19 cellular contexts compared by ENCODE assay signal in the genomic region with DNA sequence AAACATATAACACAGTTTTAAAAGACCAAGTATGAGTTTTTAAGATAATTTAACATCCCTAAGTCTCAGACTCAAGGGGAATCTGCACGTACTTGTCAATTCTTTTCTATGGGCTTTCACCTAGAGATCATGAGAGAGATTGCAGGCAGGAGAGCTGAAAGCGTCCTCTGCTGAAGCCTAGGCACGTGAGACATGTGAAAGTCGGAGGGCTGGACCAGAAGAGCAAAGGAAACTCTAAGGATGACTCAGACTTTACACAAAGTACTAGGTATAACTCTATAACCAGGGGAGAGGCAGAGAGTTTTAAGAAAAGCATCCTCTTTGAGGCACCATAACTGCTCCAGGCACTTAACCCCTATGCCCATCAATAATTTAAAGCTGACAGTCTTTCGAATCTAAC.
DNase-seq lines count a peak whose midpoint lies in the region; ATAC-seq and TF ChIP-seq lines count a peak whose summit lies in the region.
"Had no signal": no experiment of that assay in that cellular context is flagged by ENCODE, and none has a peak within 500 bp of the region (broad histone marks: within the 10 kb centered on the region; RNA-seq: fewer than 3 reads in every experiment).

No MANE protein-coding gene starts in this region.

- no peaks in the 10 kb centered on the region for H3K9me3 Mint-ChIP-seq in neural progenitor cell
- H3K9me3 Mint-ChIP-seq: HFFc6 had no signal

- no peaks in the 10 kb centered on the region for H4K20me1 ChIP-seq in neural progenitor cell (ENCODE audit: low read depth)

- no peak overlapping the region for H3K4me2 ChIP-seq in neural progenitor cell

- DNase-seq in SK-N-DZ (ENCODE audit: low spot score), result peak; percentile 89
- DNase-seq in neural progenitor cell (ENCODE audit: low spot score), result no peak
- DNase-seq in iPS-NIHi7 (ENCODE audit: extremely low spot score), result no peak
- DNase-seq: ACHN, AML-193, COR-L47, DMS153, HFFc6, Kasumi-1, NCI-H1417 treated with DMSO at 0.1 percent for 48 hours, NCI-H1930, NCI-H446 treated with DMSO at 0.1 percent for 48 hours, NCI-H748 treated with DMSO at 0.1 percent for 48 hours had no signal

- H3K27ac Mint-ChIP-seq in neural progenitor cell, result no peak overlapping the region
- H3K27ac Mint-ChIP-seq: HFFc6, IgD-negative memory B cell had no signal

- H3K4me1 Mint-ChIP-seq in neural progenitor cell, result no peaks in the 10 kb centered on the region
- H3K4me1 Mint-ChIP-seq: IgD-negative memory B cell had no signal

- H3K36me3 ChIP-seq in neural progenitor cell, result no peaks in the 10 kb centered on the region

- no peaks in the 10 kb centered on the region for H3K36me3 Mint-ChIP-seq in neural progenitor cell
- H3K36me3 Mint-ChIP-seq: IgD-negative memory B cell had no signal

- H3K79me2 ChIP-seq in neural progenitor cell (ENCODE audit: low read depth), result no peaks in the 10 kb centered on the region

- no peaks in the 10 kb centered on the region for H3K27me3 ChIP-seq in neural progenitor cell

- no peaks in the 10 kb centered on the region for H3K27me3 Mint-ChIP-seq in neural progenitor cell (ENCODE audit: insufficient read depth, low read depth)
- H3K27me3 Mint-ChIP-seq: IgD-negative memory B cell had no signal

- no peak for TF ChIP-seq CTCF in neural progenitor cell (IDR thresholded peaks at IDR 0.05)

- H3F3A ChIP-seq in neural progenitor cell (ENCODE audit: low read depth), result no peaks in the 10 kb centered on the region

- peak overlapping the region; percentile 4 for H2AFZ ChIP-seq in neural progenitor cell (replicated peaks)

- H3K9ac ChIP-seq in neural progenitor cell, result no peak overlapping the region

- ATAC-seq in GM18867 (IDR thresholded peaks at IDR 0.05; ENCODE audit: unreplicated experiment) (peak; percentile 59), HG03442 (IDR thresholded peaks at IDR 0.05; ENCODE audit: unreplicated experiment) (peak; percentile 45), GM18502 (IDR thresholded peaks at IDR 0.05; ENCODE audit: poor library complexity, unreplicated experiment) (no peak), GM21447 (IDR thresholded peaks at IDR 0.05; ENCODE audit: unreplicated experiment) (no peak)
- ATAC-seq: SK-N-SH treated with all-trans-retinoic acid at 6 μM for 48 hours had no signal

- no peaks in the 10 kb centered on the region for H3K9me3 ChIP-seq in neural progenitor cell (ENCODE audit: low read depth)

- H3K4me3 Mint-ChIP-seq in neural progenitor cell, result no peak overlapping the region
- H3K4me3 Mint-ChIP-seq: HFFc6, IgD-negative memory B cell had no signal

- H3K4me3 ChIP-seq in neural progenitor cell, result no peak overlapping the region

- no peak overlapping the region for H3K27ac ChIP-seq in neural progenitor cell

- H3K4me1 ChIP-seq in neural progenitor cell, result no peaks in the 10 kb centered on the region

Comparison
In these comparisons a context has a peak if more than half of its experiments do, and no peak if none do; other contexts are left out.
1. ATAC-seq: peak in GM18867 (single experiment) and HG03442 (single experiment); none in GM18502 (single experiment) and GM21447 (single experiment).